1 cellular context compared by ENCODE assay signal in the genomic region with DNA sequence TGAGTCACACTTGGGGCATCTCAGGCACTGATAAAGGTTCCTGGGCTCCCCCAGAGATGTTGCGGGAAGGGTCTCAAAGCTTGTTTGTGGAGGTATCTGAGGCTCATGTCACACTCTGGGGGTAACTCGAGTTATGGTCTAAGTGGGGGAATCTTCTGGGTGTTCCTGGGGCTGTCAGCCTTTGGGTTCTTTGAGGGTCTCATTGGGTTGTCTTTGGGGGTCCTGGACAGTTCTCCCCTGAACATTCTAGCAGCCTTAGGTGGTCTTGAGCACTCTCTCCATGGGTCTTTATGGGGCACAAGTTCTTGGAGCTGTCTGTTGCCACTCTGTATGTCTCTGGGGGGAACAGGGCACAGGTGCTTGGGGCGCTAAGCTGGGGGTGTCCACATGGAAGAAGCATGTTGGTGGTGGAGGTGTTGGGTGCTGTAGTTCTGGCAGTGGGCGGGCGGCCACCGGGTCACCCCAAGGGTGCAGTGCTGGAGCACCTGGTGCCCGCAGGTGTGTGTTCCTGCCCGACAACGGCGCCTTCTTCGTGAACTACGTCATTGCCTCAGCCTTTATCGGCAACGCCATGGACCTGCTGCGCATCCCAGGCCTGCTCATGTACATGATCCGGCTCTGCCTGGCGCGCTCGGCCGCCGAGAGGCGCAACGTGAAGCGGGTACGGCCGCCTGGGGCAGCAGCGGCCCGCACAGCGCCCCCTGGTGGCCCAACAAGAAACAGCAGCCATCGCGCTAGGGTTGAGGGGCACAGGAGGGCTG.
A peak's percentile ranks its signal among the peaks of the same experiment; 100 is the strongest.
TF ChIP-seq lines count a peak whose summit lies in the region.

No MANE protein-coding gene starts in this region.

TF ChIP-seq in K562, 482 proteins besides CTCF, POLR2A, EP300 and RAD21 (continued from another document and continues in another):
- TF ChIP-seq, protein P1, sequence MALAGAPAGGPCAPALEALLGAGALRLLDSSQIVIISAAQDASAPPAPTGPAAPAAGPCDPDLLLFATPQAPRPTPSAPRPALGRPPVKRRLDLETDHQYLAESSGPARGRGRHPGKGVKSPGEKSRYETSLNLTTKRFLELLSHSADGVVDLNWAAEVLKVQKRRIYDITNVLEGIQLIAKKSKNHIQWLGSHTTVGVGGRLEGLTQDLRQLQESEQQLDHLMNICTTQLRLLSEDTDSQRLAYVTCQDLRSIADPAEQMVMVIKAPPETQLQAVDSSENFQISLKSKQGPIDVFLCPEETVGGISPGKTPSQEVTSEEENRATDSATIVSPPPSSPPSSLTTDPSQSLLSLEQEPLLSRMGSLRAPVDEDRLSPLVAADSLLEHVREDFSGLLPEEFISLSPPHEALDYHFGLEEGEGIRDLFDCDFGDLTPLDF (CRISPR knock-in tag; IDR thresholded peaks at IDR 0.05): peak; percentile 60; the same call in 1 of the 2 replicates
- peak; percentile 75; the same call in 1 of the 2 replicates for TF ChIP-seq MTA3 (IDR thresholded peaks at IDR 0.05; ENCODE audit: borderline replicate concordance)
- TF ChIP-seq CBX1 (IDR thresholded peaks at IDR 0.05; ENCODE audit: low read depth): 0 out of 2 replicates have a peak, but pooled peaks have one; percentile 60
- no peak for TF ChIP-seq ILK (tag; IDR thresholded peaks at IDR 0.05; ENCODE audit: borderline replicate concordance, low read depth)
- TF ChIP-seq, protein P2, sequence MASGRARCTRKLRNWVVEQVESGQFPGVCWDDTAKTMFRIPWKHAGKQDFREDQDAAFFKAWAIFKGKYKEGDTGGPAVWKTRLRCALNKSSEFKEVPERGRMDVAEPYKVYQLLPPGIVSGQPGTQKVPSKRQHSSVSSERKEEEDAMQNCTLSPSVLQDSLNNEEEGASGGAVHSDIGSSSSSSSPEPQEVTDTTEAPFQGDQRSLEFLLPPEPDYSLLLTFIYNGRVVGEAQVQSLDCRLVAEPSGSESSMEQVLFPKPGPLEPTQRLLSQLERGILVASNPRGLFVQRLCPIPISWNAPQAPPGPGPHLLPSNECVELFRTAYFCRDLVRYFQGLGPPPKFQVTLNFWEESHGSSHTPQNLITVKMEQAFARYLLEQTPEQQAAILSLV (tag; IDR thresholded peaks at IDR 0.05): no peak
- 0 out of 2 replicates have a peak, but pooled peaks have one; percentile 63 for TF ChIP-seq FOXP1 (CRISPR knock-in tag; IDR thresholded peaks at IDR 0.05)
- TF ChIP-seq, protein P3, sequence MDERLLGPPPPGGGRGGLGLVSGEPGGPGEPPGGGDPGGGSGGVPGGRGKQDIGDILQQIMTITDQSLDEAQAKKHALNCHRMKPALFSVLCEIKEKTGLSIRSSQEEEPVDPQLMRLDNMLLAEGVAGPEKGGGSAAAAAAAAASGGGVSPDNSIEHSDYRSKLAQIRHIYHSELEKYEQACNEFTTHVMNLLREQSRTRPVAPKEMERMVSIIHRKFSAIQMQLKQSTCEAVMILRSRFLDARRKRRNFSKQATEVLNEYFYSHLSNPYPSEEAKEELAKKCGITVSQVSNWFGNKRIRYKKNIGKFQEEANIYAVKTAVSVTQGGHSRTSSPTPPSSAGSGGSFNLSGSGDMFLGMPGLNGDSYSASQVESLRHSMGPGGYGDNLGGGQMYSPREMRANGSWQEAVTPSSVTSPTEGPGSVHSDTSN (CRISPR knock-in tag; IDR thresholded peaks at IDR 0.05; ENCODE audit: low read depth): no peak
- TF ChIP-seq, protein P3 (tag; conservative IDR thresholded peaks at IDR 0.05; ENCODE audit: low read depth): no peak
- TF ChIP-seq SMARCA5 (IDR thresholded peaks at IDR 0.05): 0 out of 2 replicates have a peak, but pooled peaks have one; percentile 42
- TF ChIP-seq SAFB (IDR thresholded peaks at IDR 0.05; ENCODE audit: borderline replicate concordance, low read depth, low read length): no peak
- TF ChIP-seq, protein P4, sequence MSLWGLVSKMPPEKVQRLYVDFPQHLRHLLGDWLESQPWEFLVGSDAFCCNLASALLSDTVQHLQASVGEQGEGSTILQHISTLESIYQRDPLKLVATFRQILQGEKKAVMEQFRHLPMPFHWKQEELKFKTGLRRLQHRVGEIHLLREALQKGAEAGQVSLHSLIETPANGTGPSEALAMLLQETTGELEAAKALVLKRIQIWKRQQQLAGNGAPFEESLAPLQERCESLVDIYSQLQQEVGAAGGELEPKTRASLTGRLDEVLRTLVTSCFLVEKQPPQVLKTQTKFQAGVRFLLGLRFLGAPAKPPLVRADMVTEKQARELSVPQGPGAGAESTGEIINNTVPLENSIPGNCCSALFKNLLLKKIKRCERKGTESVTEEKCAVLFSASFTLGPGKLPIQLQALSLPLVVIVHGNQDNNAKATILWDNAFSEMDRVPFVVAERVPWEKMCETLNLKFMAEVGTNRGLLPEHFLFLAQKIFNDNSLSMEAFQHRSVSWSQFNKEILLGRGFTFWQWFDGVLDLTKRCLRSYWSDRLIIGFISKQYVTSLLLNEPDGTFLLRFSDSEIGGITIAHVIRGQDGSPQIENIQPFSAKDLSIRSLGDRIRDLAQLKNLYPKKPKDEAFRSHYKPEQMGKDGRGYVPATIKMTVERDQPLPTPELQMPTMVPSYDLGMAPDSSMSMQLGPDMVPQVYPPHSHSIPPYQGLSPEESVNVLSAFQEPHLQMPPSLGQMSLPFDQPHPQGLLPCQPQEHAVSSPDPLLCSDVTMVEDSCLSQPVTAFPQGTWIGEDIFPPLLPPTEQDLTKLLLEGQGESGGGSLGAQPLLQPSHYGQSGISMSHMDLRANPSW (CRISPR knock-in tag; IDR thresholded peaks at IDR 0.05): no peak
- TF ChIP-seq ZNF75A (CRISPR knock-in tag; IDR thresholded peaks at IDR 0.05): no peak
- TF ChIP-seq EGR1 (conservative IDR thresholded peaks at IDR 0.05): no peak
- TF ChIP-seq CCNT2 (IDR thresholded peaks at IDR 0.05; ENCODE audit: borderline replicate concordance, extremely low read depth, insufficient read length, low read depth, low read length): peak; percentile 88
- TF ChIP-seq ZNF12 (CRISPR knock-in tag; IDR thresholded peaks at IDR 0.05): 0 out of 2 replicates have a peak, but pooled peaks have one; percentile 23
- no peak for TF ChIP-seq BRD9 (IDR thresholded peaks at IDR 0.05; ENCODE audit: low read depth, partially characterized antibody)
- no peak for TF ChIP-seq NFXL1 (CRISPR knock-in tag; IDR thresholded peaks at IDR 0.05)
- TF ChIP-seq, protein P5, sequence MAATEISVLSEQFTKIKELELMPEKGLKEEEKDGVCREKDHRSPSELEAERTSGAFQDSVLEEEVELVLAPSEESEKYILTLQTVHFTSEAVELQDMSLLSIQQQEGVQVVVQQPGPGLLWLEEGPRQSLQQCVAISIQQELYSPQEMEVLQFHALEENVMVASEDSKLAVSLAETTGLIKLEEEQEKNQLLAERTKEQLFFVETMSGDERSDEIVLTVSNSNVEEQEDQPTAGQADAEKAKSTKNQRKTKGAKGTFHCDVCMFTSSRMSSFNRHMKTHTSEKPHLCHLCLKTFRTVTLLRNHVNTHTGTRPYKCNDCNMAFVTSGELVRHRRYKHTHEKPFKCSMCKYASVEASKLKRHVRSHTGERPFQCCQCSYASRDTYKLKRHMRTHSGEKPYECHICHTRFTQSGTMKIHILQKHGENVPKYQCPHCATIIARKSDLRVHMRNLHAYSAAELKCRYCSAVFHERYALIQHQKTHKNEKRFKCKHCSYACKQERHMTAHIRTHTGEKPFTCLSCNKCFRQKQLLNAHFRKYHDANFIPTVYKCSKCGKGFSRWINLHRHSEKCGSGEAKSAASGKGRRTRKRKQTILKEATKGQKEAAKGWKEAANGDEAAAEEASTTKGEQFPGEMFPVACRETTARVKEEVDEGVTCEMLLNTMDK (IDR thresholded peaks at IDR 0.05; ENCODE audit: borderline replicate concordance, insufficient read depth, low read depth, low read length, poor library complexity, severe bottlenecking): peak; percentile 99
- TF ChIP-seq XRCC5 (IDR thresholded peaks at IDR 0.05; ENCODE audit: low read depth, low read length): peak; percentile 94
- TF ChIP-seq PML (IDR thresholded peaks at IDR 0.05; ENCODE audit: low read length): no peak
- TF ChIP-seq ZNF717 (CRISPR knock-in tag; IDR thresholded peaks at IDR 0.05): no peak
- TF ChIP-seq, protein P6, sequence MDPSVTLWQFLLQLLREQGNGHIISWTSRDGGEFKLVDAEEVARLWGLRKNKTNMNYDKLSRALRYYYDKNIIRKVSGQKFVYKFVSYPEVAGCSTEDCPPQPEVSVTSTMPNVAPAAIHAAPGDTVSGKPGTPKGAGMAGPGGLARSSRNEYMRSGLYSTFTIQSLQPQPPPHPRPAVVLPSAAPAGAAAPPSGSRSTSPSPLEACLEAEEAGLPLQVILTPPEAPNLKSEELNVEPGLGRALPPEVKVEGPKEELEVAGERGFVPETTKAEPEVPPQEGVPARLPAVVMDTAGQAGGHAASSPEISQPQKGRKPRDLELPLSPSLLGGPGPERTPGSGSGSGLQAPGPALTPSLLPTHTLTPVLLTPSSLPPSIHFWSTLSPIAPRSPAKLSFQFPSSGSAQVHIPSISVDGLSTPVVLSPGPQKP (CRISPR knock-in tag; IDR thresholded peaks at IDR 0.05): no peak
- no peak for TF ChIP-seq MECOM (CRISPR knock-in tag; IDR thresholded peaks at IDR 0.05)
- TF ChIP-seq, protein P7, sequence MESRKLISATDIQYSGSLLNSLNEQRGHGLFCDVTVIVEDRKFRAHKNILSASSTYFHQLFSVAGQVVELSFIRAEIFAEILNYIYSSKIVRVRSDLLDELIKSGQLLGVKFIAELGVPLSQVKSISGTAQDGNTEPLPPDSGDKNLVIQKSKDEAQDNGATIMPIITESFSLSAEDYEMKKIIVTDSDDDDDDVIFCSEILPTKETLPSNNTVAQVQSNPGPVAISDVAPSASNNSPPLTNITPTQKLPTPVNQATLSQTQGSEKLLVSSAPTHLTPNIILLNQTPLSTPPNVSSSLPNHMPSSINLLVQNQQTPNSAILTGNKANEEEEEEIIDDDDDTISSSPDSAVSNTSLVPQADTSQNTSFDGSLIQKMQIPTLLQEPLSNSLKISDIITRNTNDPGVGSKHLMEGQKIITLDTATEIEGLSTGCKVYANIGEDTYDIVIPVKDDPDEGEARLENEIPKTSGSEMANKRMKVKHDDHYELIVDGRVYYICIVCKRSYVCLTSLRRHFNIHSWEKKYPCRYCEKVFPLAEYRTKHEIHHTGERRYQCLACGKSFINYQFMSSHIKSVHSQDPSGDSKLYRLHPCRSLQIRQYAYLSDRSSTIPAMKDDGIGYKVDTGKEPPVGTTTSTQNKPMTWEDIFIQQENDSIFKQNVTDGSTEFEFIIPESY (CRISPR knock-in tag; IDR thresholded peaks at IDR 0.05): peak; percentile 96
- TF ChIP-seq, protein P8, sequence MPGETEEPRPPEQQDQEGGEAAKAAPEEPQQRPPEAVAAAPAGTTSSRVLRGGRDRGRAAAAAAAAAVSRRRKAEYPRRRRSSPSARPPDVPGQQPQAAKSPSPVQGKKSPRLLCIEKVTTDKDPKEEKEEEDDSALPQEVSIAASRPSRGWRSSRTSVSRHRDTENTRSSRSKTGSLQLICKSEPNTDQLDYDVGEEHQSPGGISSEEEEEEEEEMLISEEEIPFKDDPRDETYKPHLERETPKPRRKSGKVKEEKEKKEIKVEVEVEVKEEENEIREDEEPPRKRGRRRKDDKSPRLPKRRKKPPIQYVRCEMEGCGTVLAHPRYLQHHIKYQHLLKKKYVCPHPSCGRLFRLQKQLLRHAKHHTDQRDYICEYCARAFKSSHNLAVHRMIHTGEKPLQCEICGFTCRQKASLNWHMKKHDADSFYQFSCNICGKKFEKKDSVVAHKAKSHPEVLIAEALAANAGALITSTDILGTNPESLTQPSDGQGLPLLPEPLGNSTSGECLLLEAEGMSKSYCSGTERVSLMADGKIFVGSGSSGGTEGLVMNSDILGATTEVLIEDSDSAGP (CRISPR knock-in tag; IDR thresholded peaks at IDR 0.05): no peak
- TF ChIP-seq, protein P9, sequence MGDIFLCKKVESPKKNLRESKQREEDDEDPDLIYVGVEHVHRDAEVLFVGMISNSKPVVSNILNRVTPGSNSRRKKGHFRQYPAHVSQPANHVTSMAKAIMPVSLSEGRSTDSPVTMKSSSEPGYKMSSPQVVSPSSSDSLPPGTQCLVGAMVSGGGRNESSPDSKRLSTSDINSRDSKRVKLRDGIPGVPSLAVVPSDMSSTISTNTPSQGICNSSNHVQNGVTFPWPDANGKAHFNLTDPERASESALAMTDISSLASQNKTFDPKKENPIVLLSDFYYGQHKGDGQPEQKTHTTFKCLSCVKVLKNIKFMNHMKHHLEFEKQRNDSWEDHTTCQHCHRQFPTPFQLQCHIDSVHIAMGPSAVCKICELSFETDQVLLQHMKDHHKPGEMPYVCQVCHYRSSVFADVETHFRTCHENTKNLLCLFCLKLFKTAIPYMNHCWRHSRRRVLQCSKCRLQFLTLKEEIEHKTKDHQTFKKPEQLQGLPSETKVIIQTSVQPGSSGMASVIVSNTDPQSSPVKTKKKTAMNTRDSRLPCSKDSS (IDR thresholded peaks at IDR 0.05; ENCODE audit: low read depth, partially characterized antibody): no peak
- TF ChIP-seq ZKSCAN8 (CRISPR knock-in tag; IDR thresholded peaks at IDR 0.05): no peak
- no peak for TF ChIP-seq ZNF583 (CRISPR knock-in tag; IDR thresholded peaks at IDR 0.05)
- TF ChIP-seq BMI1 (IDR thresholded peaks at IDR 0.05; ENCODE audit: low read length): no peak
- TF ChIP-seq ZNF217 (CRISPR knock-in tag; IDR thresholded peaks at IDR 0.05): no peak
- peak in 1 of 2 experiments; percentile 11; a peak in 1 of 4 replicates for TF ChIP-seq TRIM24 (IDR thresholded peaks at IDR 0.05)
- peak in 1 of 2 experiments; percentile 55; a peak in 1 of 4 replicates for TF ChIP-seq TEAD1 (CRISPR knock-in tag; IDR thresholded peaks at IDR 0.05)
- no peak for TF ChIP-seq NCOA2 (IDR thresholded peaks at IDR 0.05; ENCODE audit: partially characterized antibody in 2 of 2)
- no peak for TF ChIP-seq RBM25 (IDR thresholded peaks at IDR 0.05; ENCODE audit: low read depth, low read length, severe bottlenecking)
- no peak for TF ChIP-seq ZBTB17 (CRISPR knock-in tag; IDR thresholded peaks at IDR 0.05)
- no peak for TF ChIP-seq KLF6 (CRISPR knock-in tag; IDR thresholded peaks at IDR 0.05; ENCODE audit: borderline replicate concordance)
- TF ChIP-seq SMARCA4 (IDR thresholded peaks at IDR 0.05): no peak
- TF ChIP-seq ZNF121 (CRISPR knock-in tag; conservative IDR thresholded peaks at IDR 0.05): no peak
- 0 out of 2 replicates have a peak, but pooled peaks have one; percentile 21 for TF ChIP-seq ZNF274 (IDR thresholded peaks at IDR 0.05; ENCODE audit: borderline replicate concordance, low read depth, low read length)
- TF ChIP-seq ZBTB1 (CRISPR knock-in tag; IDR thresholded peaks at IDR 0.05; ENCODE audit: borderline replicate concordance, low read depth): no peak
- TF ChIP-seq, protein P10, sequence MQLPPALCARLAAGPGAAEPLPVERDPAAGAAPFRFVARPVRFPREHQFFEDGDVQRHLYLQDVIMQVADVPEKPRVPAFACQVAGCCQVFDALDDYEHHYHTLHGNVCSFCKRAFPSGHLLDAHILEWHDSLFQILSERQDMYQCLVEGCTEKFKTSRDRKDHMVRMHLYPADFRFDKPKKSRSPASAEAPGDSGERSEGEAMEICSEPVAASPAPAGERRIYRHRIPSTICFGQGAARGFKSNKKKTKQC (CRISPR knock-in tag; IDR thresholded peaks at IDR 0.05): peak; percentile 73; the same call in 1 of the 2 replicates
- TF ChIP-seq ZEB2 (IDR thresholded peaks at IDR 0.05): peak; percentile 41; the same call in 1 of the 2 replicates
- TF ChIP-seq KAT2B (IDR thresholded peaks at IDR 0.05; ENCODE audit: low read depth, low read length): peak; percentile 62
- TF ChIP-seq GTF2A2 (tag; IDR thresholded peaks at IDR 0.05): no peak
- TF ChIP-seq POLR3A (IDR thresholded peaks at IDR 0.05; ENCODE audit: borderline replicate concordance, extremely low read depth, insufficient read depth, insufficient read length): no peak
- no peak for TF ChIP-seq NR2F6 (CRISPR knock-in tag; IDR thresholded peaks at IDR 0.05)
